In genomic region chr20:20084296-20084752, GRCh38 we compare ENCODE assay signal across 12 cellular contexts. TPM values are rescaled to one million over a fixed set of nuclear protein-coding genes. Genes with fewer than 3 reads are reported as not detected.
DNase-seq lines count a peak whose midpoint lies in the region; ATAC-seq lines count a peak whose summit lies in the region.
"Had no signal": no experiment of that assay in that cellular context is flagged by ENCODE, and none has a peak within 500 bp of the region (broad histone marks: within the 10 kb centered on the region; RNA-seq: fewer than 3 reads in every experiment).

No MANE protein-coding gene starts in this region.

- peak overlapping the region in 1 of 2 experiments; percentile 18 for H3K14ac ChIP-seq in mesenchymal stem cell (ENCODE audit: low read length in 2 of 2)

- WGBS in mesenchymal stem cell = 68% methylated on average over 4 of the region's 8 CpGs

- H2BK12ac ChIP-seq in mesenchymal stem cell (ENCODE audit: low read length in 2 of 2) = no peak overlapping the region

- no peak overlapping the region for H2BK120ac ChIP-seq in mesenchymal stem cell (ENCODE audit: low read depth, low read length)

- H2BK15ac ChIP-seq in mesenchymal stem cell (ENCODE audit: low read depth, poor library complexity, severe bottlenecking) = no peak overlapping the region

- no peak overlapping the region for H2AFZ ChIP-seq in mesenchymal stem cell (ENCODE audit: low read depth, low read length)

- H3K36me3 Mint-ChIP-seq in CD8-positive, alpha-beta memory T cell = no peaks in the 10 kb centered on the region
- no peaks in the 10 kb centered on the region for H3K36me3 Mint-ChIP-seq in activated CD8-positive, alpha-beta T cell treated with anti-CD3 and anti-CD28 coated beads, Interleukin-2, amount 10 ng/mL, durations not matched to agents 7 days and 5 days (ENCODE audit: low read depth)

- ATAC-seq in activated CD8-positive, alpha-beta T cell treated with anti-CD3 and anti-CD28 coated beads, Interleukin-2, amount 10 ng/mL, durations not matched to agents 7 days and 5 days = no peak
- ATAC-seq in HG02610 (IDR thresholded peaks at IDR 0.05; ENCODE audit: unreplicated experiment) (no peak), GM19467 (IDR thresholded peaks at IDR 0.05; ENCODE audit: unreplicated experiment) (no peak)

- H4K8ac ChIP-seq in mesenchymal stem cell (ENCODE audit: low read length) = no peak overlapping the region

- H3K27ac Mint-ChIP-seq in CD8-positive, alpha-beta memory T cell = peak overlapping the region in 2 of 8 donors; percentile 78 to 88
- no peak overlapping the region for H3K27ac Mint-ChIP-seq in activated CD8-positive, alpha-beta T cell treated with anti-CD3 and anti-CD28 coated beads, Interleukin-2, amount 10 ng/mL, durations not matched to agents 7 days and 5 days
- H3K27ac Mint-ChIP-seq: activated B cell treated with CpG ODN at 0.5 μM for 24 hours had no signal

- H2AK5ac ChIP-seq in mesenchymal stem cell (ENCODE audit: low read length, severe bottlenecking) = no peak overlapping the region

- H3K4me2 ChIP-seq in mesenchymal stem cell (ENCODE audit: low read length, poor library complexity, severe bottlenecking) = no peak overlapping the region

- no peaks in the 10 kb centered on the region for H3K36me3 ChIP-seq in CD8-positive, alpha-beta memory T cell (ENCODE audit: insufficient read depth, low read length)
- H3K36me3 ChIP-seq in mesenchymal stem cell (ENCODE audit: control insufficient read depth in 1 of 2, insufficient read depth in 2 of 2, low read depth in 1 of 2, low read length in 2 of 2) = no peaks in the 10 kb centered on the region

- CTCF ChIA-PET in CD8-positive, alpha-beta memory T cell (lab: Charles Lee) = interaction anchor here (1.0 to 1.1 kb wide), 2 partner anchors 13 to 153 kb away, joined by 3 read pairs; no protein-coding TSS in a partner anchor
- CTCF ChIA-PET in activated CD8-positive, alpha-beta T cell treated with anti-CD3 and anti-CD28 coated beads, Interleukin-2, amount 10 ng/mL, durations not matched to agents 7 days and 5 days (lab: Charles Lee) = interaction anchor here (0.6 to 2.7 kb wide), 10 partner anchors 8 to 510 kb away, joined by 3 to 15 read pairs (median 4); partner anchors contain the start of genes CFAP61 and CRNKL1

- H3K27me3 Mint-ChIP-seq in CD8-positive, alpha-beta memory T cell = peaks cover 6 to 26% of the 10 kb centered on the region in 2 donors
- H3K27me3 Mint-ChIP-seq in activated CD8-positive, alpha-beta T cell treated with anti-CD3 and anti-CD28 coated beads, Interleukin-2, amount 10 ng/mL, durations not matched to agents 7 days and 5 days (ENCODE audit: low read depth) = peaks cover 9% of the 10 kb centered on the region

- H3K27ac ChIP-seq in CD8-positive, alpha-beta memory T cell (ENCODE audit: low read depth, low read length) = no peak overlapping the region
- no peak overlapping the region for H3K27ac ChIP-seq in mesenchymal stem cell (ENCODE audit: low read length, poor library complexity, severe bottlenecking)

- POLR2A ChIA-PET in CD8-positive, alpha-beta memory T cell (lab: Charles Lee) = no interaction called here
- POLR2A ChIA-PET in activated CD8-positive, alpha-beta T cell treated with anti-CD3 and anti-CD28 coated beads, Interleukin-2, amount 10 ng/mL, durations not matched to agents 7 days and 5 days (lab: Charles Lee) = no interaction called here

- no peaks in the 10 kb centered on the region for H3K27me3 ChIP-seq in CD8-positive, alpha-beta memory T cell (ENCODE audit: insufficient read depth, low read length, poor library complexity, severe bottlenecking)
- peaks cover 18 to 27% of the 10 kb centered on the region in 2 experiments for H3K27me3 ChIP-seq in mesenchymal stem cell (ENCODE audit: control insufficient read depth in 1 of 2, insufficient read depth in 1 of 2, low read length in 2 of 2)

- no peaks in the 10 kb centered on the region for H3K4me1 ChIP-seq in CD8-positive, alpha-beta memory T cell (ENCODE audit: insufficient read depth, low read length)
- H3K4me1 ChIP-seq in mesenchymal stem cell (ENCODE audit: control insufficient read depth, insufficient read depth, low read depth, low read length) = no peaks in the 10 kb centered on the region
- H3K4me1 ChIP-seq: Caco-2 had no signal

- peak overlapping the region; percentile 15 for H3K9ac ChIP-seq in mesenchymal stem cell (ENCODE audit: low read length)

- peak overlapping the region in 4 of 7 donors; percentile 73 to 80 (median 77) for H3K4me3 Mint-ChIP-seq in CD8-positive, alpha-beta memory T cell
- H3K4me3 Mint-ChIP-seq in activated CD8-positive, alpha-beta T cell treated with anti-CD3 and anti-CD28 coated beads, Interleukin-2, amount 10 ng/mL, durations not matched to agents 7 days and 5 days = peak overlapping the region; percentile 51
- H3K4me3 Mint-ChIP-seq: activated B cell treated with CpG ODN at 0.5 μM for 24 hours had no signal

- H3K18ac ChIP-seq in mesenchymal stem cell (ENCODE audit: low read depth in 1 of 2, low read length in 2 of 2) = no peak overlapping the region

- no peaks in the 10 kb centered on the region for H3K79me1 ChIP-seq in mesenchymal stem cell (replicated peaks; ENCODE audit: low read length, poor library complexity, severe bottlenecking)

- no peaks in the 10 kb centered on the region for H3K9me3 ChIP-seq in CD8-positive, alpha-beta memory T cell (ENCODE audit: low read length)
- no peaks in the 10 kb centered on the region for H3K9me3 ChIP-seq in mesenchymal stem cell (ENCODE audit: control insufficient read depth, low read length)
- H3K9me3 ChIP-seq: Caco-2 had no signal

- DNase-seq in CD8-positive, alpha-beta memory T cell = no peak
- DNase-seq in LHCN-M2 (ENCODE audit: low read depth) (peak; percentile 51), mesenchymal stem cell (no peak), dermis blood vessel endothelial cell (no peak)
- DNase-seq in activated CD8-positive, alpha-beta T cell treated with anti-CD3 and anti-CD28 coated beads, Interleukin-2, amount 10 ng/mL, durations not matched to agents 7 days and 5 days = no peak
- DNase-seq in activated CD8-positive, alpha-beta memory T cell treated with anti-CD3 and anti-CD28 coated beads, Interleukin-2, amount 50 U/mL, for 4 hours = no peak
- DNase-seq: activated B cell treated with CpG ODN at 0.5 μM for 24 hours, GOT3 had no signal

- H3K4me1 Mint-ChIP-seq in CD8-positive, alpha-beta memory T cell = peaks cover 3 to 12% (median 9%) of the 10 kb centered on the region in 3 donors
- peaks cover 2% of the 10 kb centered on the region for H3K4me1 Mint-ChIP-seq in activated CD8-positive, alpha-beta T cell treated with anti-CD3 and anti-CD28 coated beads, Interleukin-2, amount 10 ng/mL, durations not matched to agents 7 days and 5 days (ENCODE audit: low read depth)

- no peaks in the 10 kb centered on the region for H3K9me3 Mint-ChIP-seq in CD8-positive, alpha-beta memory T cell
- H3K9me3 Mint-ChIP-seq in activated CD8-positive, alpha-beta T cell treated with anti-CD3 and anti-CD28 coated beads, Interleukin-2, amount 10 ng/mL, durations not matched to agents 7 days and 5 days (ENCODE audit: insufficient read depth) = no peaks in the 10 kb centered on the region
- H3K9me3 Mint-ChIP-seq: activated B cell treated with CpG ODN at 0.5 μM for 24 hours had no signal

- H3K4ac ChIP-seq in mesenchymal stem cell (ENCODE audit: low read depth in 1 of 2, low read length in 2 of 2) = no peak overlapping the region

- no peak overlapping the region for H3K23ac ChIP-seq in mesenchymal stem cell (ENCODE audit: low read length in 2 of 2)

- no peak overlapping the region for H2BK5ac ChIP-seq in mesenchymal stem cell (ENCODE audit: low read depth, low read length, poor library complexity, severe bottlenecking)

- no peak overlapping the region for H3K4me3 ChIP-seq in CD8-positive, alpha-beta memory T cell (ENCODE audit: low read length)
- no peak overlapping the region for H3K4me3 ChIP-seq in mesenchymal stem cell (ENCODE audit: insufficient read depth in 1 of 2, low read depth in 1 of 2, low read length in 2 of 2)

- no peak overlapping the region for H4K91ac ChIP-seq in mesenchymal stem cell (ENCODE audit: low read length)

RNA-seq across cellular contexts. Expression of gene CFAP61, which starts 32.0 kb away (rescaled TPM):
- total RNA-seq in CD8-positive, alpha-beta memory T cell = not detected
- not detected for polyA plus RNA-seq in CD8-positive, alpha-beta memory T cell
- total RNA-seq in LHCN-M2 (2014; rRNA removed) (0.06 TPM in 1 of 2 replicates, not detected in the other), dermis blood vessel endothelial cell (not detected in 2 replicates)
- not detected for polyA plus RNA-seq in LHCN-M2 (2012)
- total RNA-seq in activated CD8-positive, alpha-beta T cell treated with anti-CD3 and anti-CD28 coated beads, Interleukin-2, amount 10 ng/mL, durations not matched to agents 7 days and 5 days = not detected
- polyA plus RNA-seq in mesenchymal stem cell (2013, experiment 1 of 2) = 0.03 TPM
- 0.12 TPM for polyA plus RNA-seq in mesenchymal stem cell (2013, experiment 2 of 2)
- total RNA-seq: activated B cell treated with CpG ODN at 0.5 μM for 24 hours, Caco-2, mononuclear cell had no signal

RNA-seq across cellular contexts. Expression of gene CRNKL1, which starts 32.1 kb away (rescaled TPM):
- 10 to 100 TPM; 28.6 to 29.4 TPM for total RNA-seq in CD8-positive, alpha-beta memory T cell
- polyA plus RNA-seq in CD8-positive, alpha-beta memory T cell = 15.3 TPM
- total RNA-seq in LHCN-M2 (2014; rRNA removed) (30.1 and 31.1 TPM in 2 replicates), dermis blood vessel endothelial cell (37.8 and 39.5 TPM in 2 replicates)
- polyA plus RNA-seq in LHCN-M2 (2012) = 10.4 TPM
- 10 to 100 TPM; 17.4 to 20.8 TPM for total RNA-seq in activated CD8-positive, alpha-beta T cell treated with anti-CD3 and anti-CD28 coated beads, Interleukin-2, amount 10 ng/mL, durations not matched to agents 7 days and 5 days
- 13.4 TPM for polyA plus RNA-seq in mesenchymal stem cell (2013, experiment 1 of 2)
- polyA plus RNA-seq in mesenchymal stem cell (2013, experiment 2 of 2) = 14.1 TPM
